Comparison of ENCODE assay signal across 8 cellular contexts in genomic region chr1:248873993-248874671, GRCh38. TPM values are rescaled to one million over a fixed set of nuclear protein-coding genes. Genes with fewer than 3 reads are reported as not detected.
DNase-seq lines count a peak whose midpoint lies in the region; ATAC-seq and TF ChIP-seq lines count a peak whose summit lies in the region.

No MANE protein-coding gene starts in this region.

- ATAC-seq in GM18858 (IDR thresholded peaks at IDR 0.05; ENCODE audit: unreplicated experiment) (peak; percentile 51), HG03097 (IDR thresholded peaks at IDR 0.05; ENCODE audit: low FRiP score, unreplicated experiment) (peak; percentile 58)

- TF ChIP-seq CTCF in WI38 (IDR thresholded peaks at IDR 0.05; ENCODE audit: low read depth, low read length) (no peak), cardiac fibroblast (IDR thresholded peaks at IDR 0.05; ENCODE audit: low read depth, low read length) (no peak), kidney epithelial cell (IDR thresholded peaks at IDR 0.05; ENCODE audit: insufficient read depth, low read length, poor library complexity, severe bottlenecking) (no peak)

- no peaks in the 10 kb centered on the region for H3K36me3 ChIP-seq in kidney epithelial cell (ENCODE audit: control insufficient read depth, insufficient read depth, low read length)

- DNase-seq in NCI-H2171 treated with DMSO at 0.1 percent for 48 hours (lab: John Stamatoyannopoulos, UW) = peak; percentile 94
- peak in 1 of 2 donors; percentile 94 for DNase-seq in cardiac fibroblast (ENCODE audit: low read depth in 2 of 2)
- no peak for DNase-seq in kidney epithelial cell (ENCODE audit: low read depth)
- DNase-seq in stimulated activated CD4-positive, alpha-beta T cell treated with anti-CD3 and anti-CD28 coated beads, Interleukin-12 subunit alpha, Interleukin-12 subunit beta, amount 100 ng/mL, for 48 hours (ENCODE audit: low read depth in 2 of 3, low spot score in 1 of 3) = peak; percentile 68 to 80 (median 78)
- no peak for DNase-seq in cortex of kidney (lab: John Stamatoyannopoulos, UW)

- no peaks in the 10 kb centered on the region for H3K27me3 ChIP-seq in kidney epithelial cell (ENCODE audit: control insufficient read depth, insufficient read depth, low read length)

- H3K4me3 ChIP-seq in WI38 (ENCODE audit: low read depth, low read length) = peak overlapping the region; percentile 79
- H3K4me3 ChIP-seq in cardiac fibroblast (replicated peaks in 1 of 2; ENCODE audit: low read depth in 2 of 2, low read length in 2 of 2) = peak overlapping the region; percentile 56 to 73
- H3K4me3 ChIP-seq in kidney epithelial cell (ENCODE audit: low read depth, low read length) = peak overlapping the region; percentile 49

RNA-seq across cellular contexts. Expression of gene ZNF692, which starts 15.2 kb away (rescaled TPM):
- 20.4 and 32.0 TPM in 2 replicates for total RNA-seq in kidney epithelial cell

RNA-seq across cellular contexts. Expression of gene PGBD2, which starts 31.9 kb away (rescaled TPM):
- total RNA-seq in kidney epithelial cell = 6.8 and 8.2 TPM in 2 replicates

RNA-seq across cellular contexts. Expression of gene ZNF672, which starts 36.1 kb away (rescaled TPM):
- 28.7 and 33.8 TPM in 2 replicates for total RNA-seq in kidney epithelial cell

RNA-seq across cellular contexts. Expression of gene SH3BP5L, which starts 48.4 kb away (rescaled TPM):
- total RNA-seq in kidney epithelial cell = 36.1 and 38.3 TPM in 2 replicates

Comparison
In these comparisons a context has a peak if more than half of its experiments do, and no peak if none do; other contexts are left out.
1. DNase-seq: peak in NCI-H2171 treated with DMSO at 0.1 percent for 48 hours (single experiment) and stimulated activated CD4-positive, alpha-beta T cell treated with anti-CD3 and anti-CD28 coated beads, Interleukin-12 subunit alpha, Interleukin-12 subunit beta, amount 100 ng/mL, for 48 hours (3 of 3); none in kidney epithelial cell (single experiment) and cortex of kidney (single experiment).
2. Peak in every context shown above with its lines, with median percentiles within 50 percentile points of each other: H3K4me3 ChIP-seq.